Comparison of ENCODE assay signal across 21 cellular contexts in the genomic region with DNA sequence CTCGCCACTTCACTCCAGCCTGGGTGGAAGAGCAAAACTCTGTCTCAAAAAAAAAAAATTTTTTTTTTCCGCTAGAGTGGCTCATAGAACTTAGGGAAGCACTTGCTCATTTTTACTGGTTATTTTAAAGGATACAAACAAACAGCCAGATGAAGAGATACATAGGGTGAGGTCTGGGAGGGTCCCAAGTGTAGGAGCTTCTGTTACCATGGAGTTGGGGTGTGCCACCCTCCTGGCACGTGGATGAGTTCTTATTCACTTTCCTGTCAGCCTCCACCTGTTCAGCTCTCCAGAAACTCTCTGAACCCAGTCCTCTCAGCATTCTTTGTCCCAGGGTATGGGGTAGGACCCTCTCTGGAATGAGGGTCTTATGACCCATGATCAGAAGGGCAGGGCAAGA.
"Had no signal": no experiment of that assay in that cellular context is flagged by ENCODE, and none has a peak within 500 bp of the region (broad histone marks: within the 10 kb centered on the region; RNA-seq: fewer than 3 reads in every experiment).

No MANE protein-coding gene starts in this region.

- H3K27me3 ChIP-seq: thyroid gland, upper lobe of right lung had no signal

- H3K4me3 ChIP-seq: thyroid gland, upper lobe of right lung had no signal

- ATAC-seq: activated T-cell treated with anti-CD3 and anti-CD28 coated beads, Interleukin-2, amount 50 U/mL, for 4 hours; activated T-helper 17 cell treated with anti-CD3 and anti-CD28 coated beads, Interleukin-2, amount 50 U/mL, for 72 hours; effector memory CD8-positive, alpha-beta T cell; naive thymus-derived CD8-positive, alpha-beta T cell; sciatic nerve; stimulated activated effector memory CD8-positive, alpha-beta T cell treated with anti-CD3 and anti-CD28 coated beads, Interleukin-12 subunit alpha, Interleukin-12 subunit beta, amount 100 ng/mL, for 72 hours; stimulated activated naive CD8-positive, alpha-beta T cell treated with anti-CD3 and anti-CD28 coated beads, Interleukin-15, amount 100 ng/mL, for 72 hours; upper lobe of right lung had no signal

- H3K9me3 ChIP-seq: thyroid gland, upper lobe of right lung had no signal

- H3K27ac ChIP-seq: thyroid gland, upper lobe of right lung had no signal

- H3K36me3 ChIP-seq: thyroid gland, upper lobe of right lung had no signal

- DNase-seq: activated CD4-positive, alpha-beta memory T cell treated with anti-CD3 and anti-CD28 coated beads for 36 hours; activated CD4-positive, alpha-beta T cell treated with anti-CD3 and anti-CD28 coated beads, Interleukin-2, amount 10 ng/mL, durations not matched to agents 24 days and 14 days; activated CD4-positive, CD25-positive, alpha-beta regulatory T cell treated with anti-CD3 and anti-CD28 coated beads, Interleukin-2, amount 50 U/mL, for 72 hours; activated gamma-delta T cell treated with Interleukin-2 at 50 U/mL for 16 hours; activated T-cell treated with anti-CD3 and anti-CD28 coated beads, Interleukin-2, amount 50 U/mL, for 4 hours; effector memory CD8-positive, alpha-beta T cell; head of caudate nucleus; hippocampal formation; kidney; midbrain; naive thymus-derived CD8-positive, alpha-beta T cell; small intestine; stimulated activated CD4-positive, alpha-beta T cell treated with anti-CD3 and anti-CD28 coated beads, Interleukin-4, amount 100 ng/mL, for 24 hours; stimulated activated naive CD8-positive, alpha-beta T cell treated with anti-CD3 and anti-CD28 coated beads, Interleukin-15, amount 100 ng/mL, for 72 hours; SW 1271; T1000; thyroid gland; upper lobe of right lung had no signal
